ENCODE assay signal across 8 cellular contexts in the genomic region with DNA sequence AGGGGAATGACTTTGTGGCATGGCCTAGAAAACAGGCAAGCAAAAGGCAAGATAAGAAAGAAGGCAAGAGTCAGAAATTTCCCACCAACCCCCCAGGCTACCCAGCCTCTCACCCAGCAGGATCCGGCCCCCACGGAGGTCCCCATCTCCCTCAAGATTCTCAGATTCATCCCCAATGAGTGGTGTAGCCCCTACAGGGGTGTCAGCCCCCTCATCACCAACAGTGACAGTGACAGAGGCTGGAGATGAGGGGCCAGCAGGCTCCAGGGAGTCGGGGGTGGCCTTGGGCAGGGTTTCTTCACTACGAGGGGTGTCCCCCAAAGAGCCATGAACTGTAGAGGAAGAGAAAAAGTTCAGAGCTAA. TPM values are rescaled to one million over a fixed set of nuclear protein-coding genes. Genes with fewer than 3 reads are reported as not detected.
DNase-seq lines count a peak whose midpoint lies in the region; ATAC-seq and TF ChIP-seq lines count a peak whose summit lies in the region.

No MANE protein-coding gene starts in this region.

- H3K27ac ChIP-seq in Peyer's patch (peak overlapping the region; percentile 82 to 94 (median 82)), esophagus (ENCODE audit: low read depth in 2 of 2, low read length in 1 of 2) (peak overlapping the region; percentile 62 to 72), parathyroid adenoma (peak overlapping the region; percentile 52)

- H3K9ac ChIP-seq in parathyroid adenoma = peak overlapping the region; percentile 32

- TF ChIP-seq CTCF in Caco-2 (IDR thresholded peaks at IDR 0.05; ENCODE audit: insufficient read depth in 1 of 2, low read depth in 1 of 2, low read length in 1 of 2, severe bottlenecking in 1 of 2, unreplicated experiment in 1 of 2) (no peak), Peyer's patch (IDR thresholded peaks at IDR 0.05) (no peak), parathyroid adenoma (IDR thresholded peaks at IDR 0.05) (no peak)

- H3K36me3 Mint-ChIP-seq in Caco-2 (ENCODE audit: insufficient read depth, unreplicated experiment) = peaks cover 53% of the 10 kb centered on the region

- BruUV-seq in Caco-2 (replicated peaks; lab: Mats Ljungman, UMichigan) = no TSS peak

- POLR2A ChIA-PET in Caco-2 (lab: Charles Lee) = no interaction called here

- CTCF ChIA-PET in Caco-2 (lab: Charles Lee) = interaction anchor here (3.2 kb wide), 1 partner anchor 56 kb away, joined by 24 read pairs; no protein-coding TSS in a partner anchor

- WGBS in esophagus, 2 donors = 38 to 43% methylated on average over 4 of the region's 4 CpGs

- H3K27me3 ChIP-seq in Caco-2 (replicated peaks; ENCODE audit: control insufficient read depth, insufficient read depth, low read length) (no peaks in the 10 kb centered on the region), Peyer's patch (no peaks in the 10 kb centered on the region), esophagus (ENCODE audit: control insufficient read depth in 1 of 2, insufficient read depth in 2 of 2, low read length in 2 of 2) (no peaks in the 10 kb centered on the region), parathyroid adenoma (ENCODE audit: control insufficient read depth, insufficient read depth, low read length) (no peaks in the 10 kb centered on the region)

- H3K4me1 ChIP-seq in Caco-2 (peaks cover 9% of the 10 kb centered on the region), Peyer's patch (peaks cover 0 to 30% (median 10%) of the 10 kb centered on the region in 4 donors), esophagus (ENCODE audit: control insufficient read depth in 2 of 2, insufficient read depth in 2 of 2, low read length in 1 of 2) (peaks cover 3 to 7% of the 10 kb centered on the region in 2 donors), parathyroid adenoma (peaks cover 6% of the 10 kb centered on the region)

- ATAC-seq in GM21825 (IDR thresholded peaks at IDR 0.05; ENCODE audit: unreplicated experiment) = no peak

- H3K79me2 ChIP-seq in parathyroid adenoma = no peaks in the 10 kb centered on the region

- H3K27ac Mint-ChIP-seq in Caco-2 (ENCODE audit: unreplicated experiment) = peak overlapping the region; percentile 71

- DNase-seq in Caco-2 (no peak), Peyer's patch (no peak), ecto neural progenitor cell (ENCODE audit: low spot score) (no peak), NCI-H2196 (lab: John Stamatoyannopoulos, UW; ENCODE audit: unreplicated experiment) (no peak), D341Med (ENCODE audit: low spot score) (no peak)

- H2AFZ ChIP-seq in parathyroid adenoma = peak overlapping the region; percentile 76

- peak overlapping the region; percentile 76 for H3K4me3 Mint-ChIP-seq in Caco-2 (ENCODE audit: unreplicated experiment)

- H3K4me3 ChIP-seq in Caco-2 (ENCODE audit: low read depth, low read length) (peak overlapping the region; percentile 97), Peyer's patch (peak overlapping the region; percentile 85 to 98 (median 91)), esophagus (ENCODE audit: low read depth in 1 of 2, low read length in 2 of 2) (peak overlapping the region; percentile 74 to 84), parathyroid adenoma (ENCODE audit: low read depth, low read length) (peak overlapping the region; percentile 87)

- peak overlapping the region; percentile 70 for H3K4me2 ChIP-seq in parathyroid adenoma (ENCODE audit: low read length)

- H3K9me3 ChIP-seq in Caco-2 = no peaks in the 10 kb centered on the region
- no peaks in the 10 kb centered on the region for H3K9me3 ChIP-seq in Peyer's patch
- no peaks in the 10 kb centered on the region for H3K9me3 ChIP-seq in esophagus (ENCODE audit: control insufficient read depth in 2 of 2, insufficient read depth in 1 of 2, low read depth in 1 of 2, low read length in 1 of 2)
- no peaks in the 10 kb centered on the region for H3K9me3 ChIP-seq in parathyroid adenoma (ENCODE audit: control insufficient read depth, low read length)

- TF ChIP-seq POLR2A in Peyer's patch (IDR thresholded peaks at IDR 0.05) = no peak

- peaks cover 9% of the 10 kb centered on the region for H3K4me1 Mint-ChIP-seq in Caco-2 (ENCODE audit: low read depth, unreplicated experiment)

- H3K27me3 Mint-ChIP-seq in Caco-2 (ENCODE audit: insufficient read depth, unreplicated experiment) = no peaks in the 10 kb centered on the region

- intact Hi-C loops in Caco-2 (cut with micrococcal nuclease; ENCODE audit: unreplicated experiment) = no loop called here

- H3K36me3 ChIP-seq in Caco-2 (ENCODE audit: control insufficient read depth, insufficient read depth, low read length) = no peaks in the 10 kb centered on the region; the same call in none of the 2 replicates
- H3K36me3 ChIP-seq in Peyer's patch = peaks cover 0 to 40% (median 0%) of the 10 kb centered on the region in 3 donors
- peaks cover 0 to 13% of the 10 kb centered on the region in 2 donors for H3K36me3 ChIP-seq in esophagus (ENCODE audit: control insufficient read depth in 2 of 2, insufficient read depth in 2 of 2, low read length in 1 of 2)
- no peaks in the 10 kb centered on the region for H3K36me3 ChIP-seq in parathyroid adenoma (ENCODE audit: control insufficient read depth, insufficient read depth, low read length)

- no peaks in the 10 kb centered on the region for H3K9me3 Mint-ChIP-seq in Caco-2 (ENCODE audit: unreplicated experiment)

RNA-seq across cellular contexts. Expression of a gene that starts 1.0 kb away (rescaled TPM):
- total RNA-seq in Caco-2 (2022) (64.3 and 65.7 TPM in 2 replicates), Peyer's patch (10 to 100 TPM; 25.0 to 75.1 (median 50.6) TPM)
- polyA plus RNA-seq in esophagus = 10 to 100 TPM; 27.2 to 39.6 TPM

RNA-seq across cellular contexts. Expression of a gene that starts 5.4 kb away (rescaled TPM):
- total RNA-seq in Caco-2 (2022) (9.6 and 11.7 TPM in 2 replicates), Peyer's patch (1 to 10 TPM in 3 of 4 donors, not detected in 1; 1.0 to 5.0 (median 1.9) TPM)
- 1 to 10 TPM; 2.4 to 3.6 TPM for polyA plus RNA-seq in esophagus

RNA-seq across cellular contexts. Expression of a gene that starts 17.7 kb away (rescaled TPM):
- total RNA-seq in Caco-2 (2022) (0.57 TPM in 1 of 2 replicates, not detected in the other), Peyer's patch (100 to 1,000 TPM in 3 of 4 donors, 10 to 100 TPM in 1; 64.4 to 508 (median 436) TPM)
- under 1 TPM; 0.19 to 0.33 TPM for polyA plus RNA-seq in esophagus

RNA-seq across cellular contexts. Expression of a gene that starts 31.0 kb away (rescaled TPM):
- 4.8 and 4.9 TPM in 2 replicates for total RNA-seq in Caco-2 (2022)
- total RNA-seq in Peyer's patch = 10 to 100 TPM; 15.3 to 63.2 (median 38.4) TPM
- polyA plus RNA-seq in esophagus = 1 to 10 TPM; 1.2 to 1.3 TPM

RNA-seq across cellular contexts. Expression of a gene that starts 33.9 kb away (rescaled TPM):
- 173 and 176 TPM in 2 replicates for total RNA-seq in Caco-2 (2022)
- total RNA-seq in Peyer's patch = 100 to 1,000 TPM in 1 of 4 donors, 10 to 100 TPM in 3; 11.6 to 100 (median 81.8) TPM
- polyA plus RNA-seq in esophagus = 10 to 100 TPM; 13.6 to 14.6 TPM

Comparison
In these comparisons a context has a peak if more than half of its experiments do, and no peak if none do; other contexts are left out.
1. RNA of a gene that starts 17.7 kb away (total RNA-seq): 64.4 to 508 TPM in Peyer's patch; 0.57 TPM in Caco-2; every median in the first group is over 10 times any median in the second.
2. Peak in every context shown above with its lines, with median percentiles within 50 percentile points of each other: H3K4me3 ChIP-seq and H3K27ac ChIP-seq.